Comparison of ENCODE assay signal across 8 cellular contexts in genomic region chr9:126704157-126704941, GRCh38.
DNase-seq lines count a peak whose midpoint lies in the region; ATAC-seq, FAIRE-seq and TF ChIP-seq lines count a peak whose summit lies in the region.

No MANE protein-coding gene starts in this region.

- no peak for TF ChIP-seq POLR2A in A549 (IDR thresholded peaks at IDR 0.05; ENCODE audit: low read length)

- peaks cover 15% of the 10 kb centered on the region for H3K4me1 Mint-ChIP-seq in HFFc6 (ENCODE audit: low read depth)
- peaks cover 16% of the 10 kb centered on the region for H3K4me1 Mint-ChIP-seq in activated T-cell treated with anti-CD3 and anti-CD28 coated beads, Interleukin-2, amount 50 U/mL, for 4 hours (ENCODE audit: low read depth)

- TF ChIP-seq RAD21 in A549 (conservative IDR thresholded peaks at IDR 0.05 in 1 of 2, IDR thresholded peaks at IDR 0.05 in 1 of 2): no peak

- H3K4me3 ChIP-seq in A549 (no peak overlapping the region; the same call in 2 of the 3 replicates), right cardiac atrium (ENCODE audit: low read length) (no peak overlapping the region)

- POLR2A ChIA-PET in A549 (lab: Yijun Ruan, JAX): interaction anchor here (1.8 kb wide), 1 partner anchor 77 kb away, joined by 6 read pairs; no protein-coding TSS in a partner anchor

- CTCF ChIA-PET in A549 (lab: Yijun Ruan, JAX): interaction anchor here (0.7 to 11.0 kb wide), 26 partner anchors 9 to 1985 kb away, joined by 3 to 338 read pairs (median 4); partner anchors contain the start of gene ZBTB43

- peak overlapping the region in 1 of 2 experiments; percentile 59; a peak in 2 of 6 replicates for H3K27ac ChIP-seq in A549
- no peak overlapping the region for H3K27ac ChIP-seq in right cardiac atrium (ENCODE audit: low read length)

- H3K4me2 ChIP-seq in A549: peak overlapping the region; percentile 89

- H3K27me3 Mint-ChIP-seq in HFFc6 (ENCODE audit: insufficient read depth): peaks cover 23% of the 10 kb centered on the region
- peaks cover 44% of the 10 kb centered on the region for H3K27me3 Mint-ChIP-seq in activated T-cell treated with anti-CD3 and anti-CD28 coated beads, Interleukin-2, amount 50 U/mL, for 4 hours (ENCODE audit: low read depth)

- H3K9me3 ChIP-seq in A549 (no peaks in the 10 kb centered on the region), right cardiac atrium (ENCODE audit: control insufficient read depth, low read length) (no peaks in the 10 kb centered on the region)

- H3K9me3 Mint-ChIP-seq in HFFc6: peaks cover 8% of the 10 kb centered on the region
- H3K9me3 Mint-ChIP-seq in activated T-cell treated with anti-CD3 and anti-CD28 coated beads, Interleukin-2, amount 50 U/mL, for 4 hours: no peaks in the 10 kb centered on the region

- DNase-seq in A549 (ENCODE audit: low read depth in 1 of 2, low spot score in 1 of 2) (peak; percentile 60 to 73), HFFc6 (peak; percentile 45), right cardiac atrium (peak in 1 of 3 donors; percentile 56)
- peak; percentile 55 for DNase-seq in activated T-cell treated with anti-CD3 and anti-CD28 coated beads, Interleukin-2, amount 50 U/mL, for 4 hours
- peak; percentile 43 for DNase-seq in stimulated activated CD4-positive, alpha-beta T cell treated with anti-CD3 and anti-CD28 coated beads, Interleukin-4, amount 100 ng/mL, for 24 hours

- no peak for FAIRE-seq in A549 (lab: Jason Lieb, UNC)

- H3K36me3 Mint-ChIP-seq in HFFc6 (ENCODE audit: low read depth): no peaks in the 10 kb centered on the region
- H3K36me3 Mint-ChIP-seq in activated T-cell treated with anti-CD3 and anti-CD28 coated beads, Interleukin-2, amount 50 U/mL, for 4 hours (ENCODE audit: insufficient read depth): no peaks in the 10 kb centered on the region

- H3K4me1 ChIP-seq in A549: peaks cover 12% of the 10 kb centered on the region
- H3K4me1 ChIP-seq in right cardiac atrium (ENCODE audit: control insufficient read depth, insufficient read depth, low read length): no peaks in the 10 kb centered on the region

- H3K27me3 ChIP-seq in right cardiac atrium (ENCODE audit: control insufficient read depth, insufficient read depth): no peaks in the 10 kb centered on the region

- WGBS in A549 (ENCODE audit: missing lambda C conversion rate): 30% methylated on average over 12 of the region's 15 CpGs
- WGBS in right cardiac atrium: 42% methylated on average over 15 of the region's 15 CpGs

- ATAC-seq in A549 (peak; percentile 69 to 71), right cardiac atrium (peak; percentile 25 to 39), HG03280 (IDR thresholded peaks at IDR 0.05; ENCODE audit: unreplicated experiment) (no peak), HG03025 (IDR thresholded peaks at IDR 0.05; ENCODE audit: low FRiP score, unreplicated experiment) (no peak), HG03139 (IDR thresholded peaks at IDR 0.05; ENCODE audit: unreplicated experiment) (no peak)
- peak; percentile 12 to 38 for ATAC-seq in activated T-cell treated with anti-CD3 and anti-CD28 coated beads, Interleukin-2, amount 50 U/mL, for 4 hours

- no peak for TF ChIP-seq EP300 in A549 (IDR thresholded peaks at IDR 0.05)

- TF ChIP-seq CTCF in A549 (IDR thresholded peaks at IDR 0.05) (no peak), HFFc6 (IDR thresholded peaks at IDR 0.05) (no peak)

- intact Hi-C loops in right cardiac atrium (cut with DNase I): loop anchor here in 1 of 4 donors (10.0 kb wide), 1 partner anchor 90 kb away; the partner anchor contains the start of gene LMX1B

- peak overlapping the region; percentile 22; the same call in 1 of the 2 replicates for H3K27ac Mint-ChIP-seq in HFFc6

- H3K4me3 Mint-ChIP-seq in HFFc6: peak overlapping the region; percentile 58
- no peak overlapping the region for H3K4me3 Mint-ChIP-seq in activated T-cell treated with anti-CD3 and anti-CD28 coated beads, Interleukin-2, amount 50 U/mL, for 4 hours

TF ChIP-seq in A549, 52 proteins besides CTCF, POLR2A, EP300 and RAD21:
- 0 out of 2 replicates have a peak, but pooled peaks have one; percentile 20 for TF ChIP-seq FOSL2 (IDR thresholded peaks at IDR 0.05)
- peak; percentile 47 for TF ChIP-seq FOSL2 (CRISPR knock-in tag; IDR thresholded peaks at IDR 0.05)
- no peak for TF ChIP-seq ZC3H11A (IDR thresholded peaks at IDR 0.05)
- TF ChIP-seq RCOR1 (IDR thresholded peaks at IDR 0.05; ENCODE audit: low read depth, low read length): no peak
- no peak for TF ChIP-seq PHF8 (IDR thresholded peaks at IDR 0.05; ENCODE audit: borderline replicate concordance, low read depth)
- TF ChIP-seq MAX (IDR thresholded peaks at IDR 0.05): no peak
- TF ChIP-seq NR3C1 (IDR thresholded peaks at IDR 0.05): no peak
- TF ChIP-seq CHD2 (IDR thresholded peaks at IDR 0.05; ENCODE audit: low read length, partially characterized antibody): no peak
TF ChIP-seq in A549: peak in this region for 1.

Comparison
In these comparisons a context has a peak if more than half of its experiments do, and no peak if none do; other contexts are left out.
1. ATAC-seq: peak in A549 (2 of 2), activated T-cell treated with anti-CD3 and anti-CD28 coated beads, Interleukin-2, amount 50 U/mL, for 4 hours (2 of 2) and right cardiac atrium (2 of 2); none in HG03280 (single experiment), HG03025 (single experiment) and HG03139 (single experiment).